21 cellular contexts compared by ENCODE assay signal in the genomic region with DNA sequence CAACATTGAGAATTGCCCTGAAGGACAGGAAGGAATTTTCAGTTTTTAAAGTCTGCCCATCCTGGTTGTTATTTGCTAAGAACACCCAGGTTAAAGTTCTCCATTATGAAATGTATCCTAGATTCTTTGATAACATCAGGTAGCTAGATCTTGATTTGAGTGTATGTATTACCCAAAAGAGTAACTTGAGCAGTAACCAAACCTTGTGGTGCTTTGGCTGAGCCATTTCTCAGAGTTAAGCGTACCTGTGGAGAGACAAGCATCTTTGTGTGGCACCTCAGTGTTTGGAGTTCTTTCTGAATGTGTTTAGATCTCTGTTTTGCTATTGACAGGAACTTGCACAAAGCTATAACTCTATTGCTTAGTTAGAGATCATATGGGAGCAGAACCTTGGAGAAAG. TPM values are rescaled to one million over a fixed set of nuclear protein-coding genes. Genes with fewer than 3 reads are reported as not detected.
DNase-seq lines count a peak whose midpoint lies in the region; FAIRE-seq and TF ChIP-seq lines count a peak whose summit lies in the region.
"Had no signal": no experiment of that assay in that cellular context is flagged by ENCODE, and none has a peak within 500 bp of the region (broad histone marks: within the 10 kb centered on the region; RNA-seq: fewer than 3 reads in every experiment).

No MANE protein-coding gene starts in this region.

- no peaks in the 10 kb centered on the region for H3K9me3 ChIP-seq in CD8-positive, alpha-beta memory T cell (ENCODE audit: low read length)
- H3K9me3 ChIP-seq in OCI-LY7 (ENCODE audit: low read length): 0 out of 2 replicates have a peak, but pooled peaks cover 5% of the 10 kb centered on the region
- H3K9me3 ChIP-seq in astrocyte (ENCODE audit: insufficient read depth, low read depth, low read length): no peaks in the 10 kb centered on the region

- no peaks in the 10 kb centered on the region for H3K36me3 ChIP-seq in CD8-positive, alpha-beta memory T cell (ENCODE audit: insufficient read depth, low read length)
- H3K36me3 ChIP-seq in OCI-LY7 (ENCODE audit: insufficient read depth, low read length) (peaks cover 46% of the 10 kb centered on the region), astrocyte (ENCODE audit: insufficient read depth, low read length) (no peaks in the 10 kb centered on the region)

- H3K79me2 ChIP-seq in OCI-LY7 (ENCODE audit: insufficient read depth, low read depth, low read length) (peaks cover 27% of the 10 kb centered on the region), astrocyte (ENCODE audit: insufficient read depth, low read length) (no peaks in the 10 kb centered on the region)

- intact Hi-C loops in OCI-LY7 (cut with micrococcal nuclease; ENCODE audit: unreplicated experiment): no loop called here
- intact Hi-C loops in lower leg skin (cut with DNase I; ENCODE audit: low total_unique reads): no loop called here

- TF ChIP-seq POLR2A in lower leg skin (IDR thresholded peaks at IDR 0.05): no peak

- BruUV-seq in OCI-LY7 (replicated peaks; lab: Mats Ljungman, UMichigan): no TSS peak

- H3K9ac ChIP-seq in astrocyte (ENCODE audit: low read length): no peak overlapping the region

- no peak for TF ChIP-seq CTCF in OCI-LY7 (conservative IDR thresholded peaks at IDR 0.05; ENCODE audit: low read length)
- no peak for TF ChIP-seq CTCF in astrocyte (IDR thresholded peaks at IDR 0.05; ENCODE audit: insufficient read depth, low read depth, low read length)
- no peak for TF ChIP-seq CTCF in lower leg skin (IDR thresholded peaks at IDR 0.05)

- peaks cover 13 to 19% (median 16%) of the 10 kb centered on the region in 3 donors for H3K36me3 Mint-ChIP-seq in CD8-positive, alpha-beta memory T cell
- peaks cover 8% of the 10 kb centered on the region for H3K36me3 Mint-ChIP-seq in astrocyte (ENCODE audit: low read depth, unreplicated experiment)

- H4K20me1 ChIP-seq in OCI-LY7 (ENCODE audit: insufficient read depth, low read length): no peaks in the 10 kb centered on the region
- no peaks in the 10 kb centered on the region for H4K20me1 ChIP-seq in astrocyte (ENCODE audit: insufficient read depth, low read length)

- H3K27ac ChIP-seq in CD8-positive, alpha-beta memory T cell (ENCODE audit: low read depth, low read length): no peak overlapping the region
- H3K27ac ChIP-seq in OCI-LY7 (ENCODE audit: low read depth, low read length, poor library complexity, severe bottlenecking) (peak overlapping the region; percentile 9), astrocyte (ENCODE audit: low read depth, low read length) (no peak overlapping the region)
- H3K27ac ChIP-seq: HL-60, PC-9 had no signal

- H3K4me3 Mint-ChIP-seq in CD8-positive, alpha-beta memory T cell: no peak overlapping the region
- no peak overlapping the region for H3K4me3 Mint-ChIP-seq in astrocyte (ENCODE audit: unreplicated experiment)

- H2AFZ ChIP-seq in OCI-LY7 (ENCODE audit: low read length) (no peak overlapping the region), astrocyte (ENCODE audit: low read depth, low read length) (no peak overlapping the region)
- H2AFZ ChIP-seq: PC-9 had no signal

- H3K4me3 ChIP-seq in CD8-positive, alpha-beta memory T cell (ENCODE audit: low read length): no peak overlapping the region
- H3K4me3 ChIP-seq in OCI-LY7 (ENCODE audit: low read depth, low read length, poor library complexity, severe bottlenecking) (no peak overlapping the region), astrocyte (ENCODE audit: insufficient read depth, low read depth, low read length) (no peak overlapping the region), lower leg skin (ENCODE audit: low read depth, poor library complexity, severe bottlenecking) (no peak overlapping the region)
- H3K4me3 ChIP-seq: PC-9 had no signal

- H3K9me3 Mint-ChIP-seq in CD8-positive, alpha-beta memory T cell: peaks cover 0 to 6% (median 1%) of the 10 kb centered on the region in 5 donors
- H3K9me3 Mint-ChIP-seq in astrocyte (ENCODE audit: unreplicated experiment): peaks cover 2% of the 10 kb centered on the region

- no peak for DNase-seq in CD8-positive, alpha-beta memory T cell
- DNase-seq in OCI-LY7 (ENCODE audit: low spot score) (no peak), astrocyte (ENCODE audit: low read depth) (no peak), superior temporal gyrus (ENCODE audit: extremely low spot score) (peak; percentile 9), OCI-M2 (lab: John Stamatoyannopoulos, UW; ENCODE audit: unreplicated experiment) (no peak), activated gamma-delta T cell (lab: John Stamatoyannopoulos, UW) (no peak), lower leg skin (ENCODE audit: low spot score in 2 of 2) (no peak)
- DNase-seq: C1 segment of cervical spinal cord, DMS153, DND-41, NCI-H1092, NCI-H1417 treated with DMSO at 0.1 percent for 48 hours, NCI-H1694 treated with DMSO at 0.1 percent for 48 hours, NCI-H2081, NCI-H2227 treated with DMSO at 0.1 percent for 48 hours, NCI-H526 treated with DMSO at 0.1 percent for 48 hours, PC-9 had no signal

- no peaks in the 10 kb centered on the region for H3K27me3 ChIP-seq in CD8-positive, alpha-beta memory T cell (ENCODE audit: insufficient read depth, low read length, poor library complexity, severe bottlenecking)
- no peaks in the 10 kb centered on the region for H3K27me3 ChIP-seq in astrocyte (ENCODE audit: insufficient read depth, low read length)

- H3K4me2 ChIP-seq in OCI-LY7 (ENCODE audit: low read length) (no peak overlapping the region), astrocyte (ENCODE audit: low read length) (no peak overlapping the region)
- H3K4me2 ChIP-seq: PC-9 had no signal

- peak overlapping the region in 5 of 8 donors; percentile 39 to 63 (median 55) for H3K27ac Mint-ChIP-seq in CD8-positive, alpha-beta memory T cell
- no peak overlapping the region for H3K27ac Mint-ChIP-seq in astrocyte (ENCODE audit: unreplicated experiment)

- 41 to 86% methylated on average over 1 of the region's 1 CpG for WGBS in lower leg skin, 2 donors

- peaks cover 0 to 8% (median 6%) of the 10 kb centered on the region in 3 donors for H3K4me1 Mint-ChIP-seq in CD8-positive, alpha-beta memory T cell
- H3K4me1 Mint-ChIP-seq in astrocyte (ENCODE audit: low read depth, unreplicated experiment): no peaks in the 10 kb centered on the region

- H3K9me2 ChIP-seq in OCI-LY7 (ENCODE audit: insufficient read depth, low read length): no peaks in the 10 kb centered on the region

- CTCF ChIA-PET in CD8-positive, alpha-beta memory T cell (lab: Charles Lee): interaction anchor here (1.4 kb wide), 1 partner anchor 19 kb away, joined by 3 read pairs; no protein-coding TSS in a partner anchor
- CTCF ChIA-PET in OCI-LY7 (lab: Charles Lee; ENCODE audit: unreplicated experiment): no interaction called here

- no peaks in the 10 kb centered on the region for H3K4me1 ChIP-seq in CD8-positive, alpha-beta memory T cell (ENCODE audit: insufficient read depth, low read length)
- H3K4me1 ChIP-seq in OCI-LY7 (ENCODE audit: insufficient read depth, low read length, poor library complexity, severe bottlenecking) (no peaks in the 10 kb centered on the region), astrocyte (ENCODE audit: insufficient read depth, low read length) (no peaks in the 10 kb centered on the region)

- POLR2A ChIA-PET in CD8-positive, alpha-beta memory T cell (lab: Charles Lee): interaction anchor here (0.8 kb wide), 1 partner anchor 58 kb away, joined by 4 read pairs; the partner anchor contains the start of gene RPL24
- POLR2A ChIA-PET in OCI-LY7 (lab: Charles Lee): interaction anchor here (0.7 to 1.8 kb wide), 10 partner anchors 12 to 188 kb away, joined by 3 to 9 read pairs (median 3); partner anchors contain the start of gene CEP97

- peak; percentile 49 for FAIRE-seq in astrocyte (lab: Jason Lieb, UNC)
- FAIRE-seq: GM12892, GM19239, H54 had no signal

- no peaks in the 10 kb centered on the region for H3K27me3 Mint-ChIP-seq in CD8-positive, alpha-beta memory T cell
- no peaks in the 10 kb centered on the region for H3K27me3 Mint-ChIP-seq in astrocyte (ENCODE audit: low read depth, unreplicated experiment)

RNA-seq across cellular contexts. Expression of gene CEP97, which starts 20.4 kb away (rescaled TPM):
- total RNA-seq in CD8-positive, alpha-beta memory T cell: 10 to 100 TPM; 16.6 to 17.3 TPM
- polyA plus RNA-seq in CD8-positive, alpha-beta memory T cell: 4.5 TPM
- 25.3 and 27.3 TPM in 2 replicates for total RNA-seq in OCI-LY7 (2014; rRNA removed; shearing (Covaris generic))
- 43.5 and 46.7 TPM in 2 replicates for total RNA-seq in OCI-LY7 (2022)
- 10.1 and 11.5 TPM in 2 replicates for total RNA-seq in astrocyte
- 1 to 10 TPM; 6.5 to 8.3 (median 7.4) TPM for total RNA-seq in lower leg skin

RNA-seq across cellular contexts. Expression of gene NXPE3, which starts 34.2 kb away (rescaled TPM):
- total RNA-seq in CD8-positive, alpha-beta memory T cell: 10 to 100 TPM; 16.2 to 17.2 TPM
- 37.4 TPM for polyA plus RNA-seq in CD8-positive, alpha-beta memory T cell
- 16.7 and 17.9 TPM in 2 replicates for total RNA-seq in OCI-LY7 (2014; rRNA removed; shearing (Covaris generic))
- total RNA-seq in OCI-LY7 (2022) (59.2 and 64.3 TPM in 2 replicates), astrocyte (45.3 and 46.4 TPM in 2 replicates), lower leg skin (1 to 10 TPM; 2.0 to 5.6 (median 2.7) TPM)

RNA-seq across cellular contexts. Expression of gene RPL24, which starts 58.3 kb away (rescaled TPM):
- total RNA-seq in CD8-positive, alpha-beta memory T cell: 1,000 to 10,000 TPM; 1,569 to 1,633 TPM
- 973 TPM for polyA plus RNA-seq in CD8-positive, alpha-beta memory T cell
- total RNA-seq in OCI-LY7 (2014; rRNA removed; shearing (Covaris generic)): 2,111 and 2,631 TPM in 2 replicates
- total RNA-seq in OCI-LY7 (2022): 1,335 and 1,380 TPM in 2 replicates
- 939 and 1,022 TPM in 2 replicates for total RNA-seq in astrocyte
- 1,000 to 10,000 TPM in 3 of 4 donors, 100 to 1,000 TPM in 1; 995 to 1,453 (median 1,259) TPM for total RNA-seq in lower leg skin
